ENCODE assay signal across 11 cellular contexts in genomic region chr16:525123-525519, GRCh38. TPM values are rescaled to one million over a fixed set of nuclear protein-coding genes. Genes with fewer than 3 reads are reported as not detected.
DNase-seq lines count a peak whose midpoint lies in the region; ATAC-seq and TF ChIP-seq lines count a peak whose summit lies in the region.
"Had no signal": no experiment of that assay in that cellular context is flagged by ENCODE, and none has a peak within 500 bp of the region (broad histone marks: within the 10 kb centered on the region; RNA-seq: fewer than 3 reads in every experiment).

No MANE protein-coding gene starts in this region.

- ATAC-seq in central memory CD8-positive, alpha-beta T cell (replicated peaks; ENCODE audit: extremely low read depth, poor library complexity, severe bottlenecking): no peak
- ATAC-seq: left lung had no signal

- DNase-seq in GM06990 (ENCODE audit: extremely low read depth, insufficient read length) (peak; percentile 48), PC-9 (no peak), osteoblast (ENCODE audit: insufficient read length, low spot score, missing footprints) (no peak), NCI-H1694 (lab: John Stamatoyannopoulos, UW) (no peak)
- DNase-seq in central memory CD8-positive, alpha-beta T cell (ENCODE audit: low spot score in 2 of 2): no peak
- DNase-seq in effector CD8-positive, alpha-beta T cell (lab: John Stamatoyannopoulos, UW): no peak
- no peak for DNase-seq in activated effector memory CD4-positive, alpha-beta T cell treated with Interleukin-2 at 50 U/mL for 16 hours
- DNase-seq: Kasumi-1, left lung, NCI-H526 treated with DMSO at 0.1 percent for 48 hours, spleen had no signal

- no peak overlapping the region for H2AFZ ChIP-seq in PC-9
- H2AFZ ChIP-seq in osteoblast (ENCODE audit: low read length): no peak overlapping the region

- peak overlapping the region; percentile 93 for H3K27ac Mint-ChIP-seq in central memory CD8-positive, alpha-beta T cell (ENCODE audit: low read depth)

- H3K4me3 Mint-ChIP-seq in central memory CD8-positive, alpha-beta T cell: peak overlapping the region; percentile 74

- H4K20me1 ChIP-seq in PC-9 (ENCODE audit: insufficient read depth) (peaks cover 44% of the 10 kb centered on the region), osteoblast (ENCODE audit: insufficient read depth, low read length) (peaks cover 45% of the 10 kb centered on the region)

- H3K4me3 ChIP-seq in GM06990 (replicated peaks; ENCODE audit: low read depth, low read length) (peak overlapping the region; percentile 19), PC-9 (peak overlapping the region; percentile 72; the same call in 1 of the 2 replicates), osteoblast (ENCODE audit: insufficient read depth, low read length) (peak overlapping the region; percentile 35)
- H3K4me3 ChIP-seq: left lung had no signal

- H3K4me2 ChIP-seq in PC-9: peak overlapping the region; percentile 100
- peak overlapping the region; percentile 93 for H3K4me2 ChIP-seq in osteoblast (ENCODE audit: insufficient read depth, low read length)

- H3F3A ChIP-seq in PC-9 (ENCODE audit: insufficient read depth, low read depth): peaks cover 41% of the 10 kb centered on the region

- CTCF ChIA-PET in PC-9 (lab: Charles Lee): no interaction called here

- H3K9me2 ChIP-seq in PC-9 (ENCODE audit: insufficient read depth): no peaks in the 10 kb centered on the region

- POLR2A ChIA-PET in PC-9 (lab: Charles Lee; ENCODE audit: unreplicated experiment): no interaction called here

- no peaks in the 10 kb centered on the region for H3K27me3 ChIP-seq in GM06990 (replicated peaks; ENCODE audit: control insufficient read depth, insufficient read depth, low read length)
- no peaks in the 10 kb centered on the region for H3K27me3 ChIP-seq in PC-9 (ENCODE audit: insufficient read depth, low read depth)
- no peaks in the 10 kb centered on the region for H3K27me3 ChIP-seq in osteoblast (ENCODE audit: insufficient read depth, low read length)
- H3K27me3 ChIP-seq: left lung, spleen had no signal

- H3K4me1 ChIP-seq in PC-9 (replicated peaks; ENCODE audit: insufficient read depth) (peaks cover 32% of the 10 kb centered on the region), osteoblast (ENCODE audit: insufficient read depth, low read length) (peaks cover 31% of the 10 kb centered on the region)

- peaks cover 5% of the 10 kb centered on the region for H3K36me3 ChIP-seq in GM06990 (ENCODE audit: control insufficient read depth, insufficient read depth, low read length)
- H3K36me3 ChIP-seq in PC-9 (ENCODE audit: low read depth): no peaks in the 10 kb centered on the region
- H3K36me3 ChIP-seq in osteoblast (ENCODE audit: insufficient read depth, low read length): peaks cover 8% of the 10 kb centered on the region

- peak overlapping the region; percentile 78 for H3K27ac ChIP-seq in PC-9
- peak overlapping the region; percentile 77 for H3K27ac ChIP-seq in osteoblast (ENCODE audit: low read depth, low read length)

- peaks cover 49% of the 10 kb centered on the region for H3K79me2 ChIP-seq in PC-9 (ENCODE audit: low read depth)
- H3K79me2 ChIP-seq in osteoblast (ENCODE audit: insufficient read depth, low read length): peaks cover 45% of the 10 kb centered on the region

- H3K4me1 Mint-ChIP-seq in central memory CD8-positive, alpha-beta T cell: peaks cover 28% of the 10 kb centered on the region

- intact Hi-C loops in PC-9 (cut with micrococcal nuclease; ENCODE audit: unreplicated experiment): loop anchor here (5.0 kb wide), 2 partner anchors 98 to 157 kb away; partner anchors contain the start of genes JMJD8, RAB11FIP3 and STUB1

- H3K9me3 Mint-ChIP-seq in central memory CD8-positive, alpha-beta T cell: no peaks in the 10 kb centered on the region

- H3K9me3 ChIP-seq in PC-9 (ENCODE audit: insufficient read depth, low read depth) (no peaks in the 10 kb centered on the region), osteoblast (ENCODE audit: low read depth, low read length) (no peaks in the 10 kb centered on the region)
- H3K9me3 ChIP-seq: left lung, spleen had no signal

- BruUV-seq in PC-9 (replicated peaks; lab: Mats Ljungman, UMichigan): no TSS peak

- no peaks in the 10 kb centered on the region for H3K27me3 Mint-ChIP-seq in central memory CD8-positive, alpha-beta T cell

- H3K36me3 Mint-ChIP-seq in central memory CD8-positive, alpha-beta T cell (ENCODE audit: insufficient read depth): peaks cover 14% of the 10 kb centered on the region

- TF ChIP-seq CTCF in GM06990 (IDR thresholded peaks at IDR 0.05; ENCODE audit: insufficient read depth, low read length, poor library complexity, severe bottlenecking) (no peak), PC-9 (conservative IDR thresholded peaks at IDR 0.05) (no peak), osteoblast (IDR thresholded peaks at IDR 0.05; ENCODE audit: extremely low read depth, low read depth, low read length) (no peak)

RNA-seq across cellular contexts. Expression of gene CAPN15, which starts 2.4 kb away (rescaled TPM):
- total RNA-seq in PC-9 (2021): 66.8 and 68.9 TPM in 2 replicates
- total RNA-seq in osteoblast: 25.3 and 27.1 TPM in 2 replicates

RNA-seq across cellular contexts. Expression of gene PRR35, which starts 35.1 kb away (rescaled TPM):
- total RNA-seq in PC-9 (2021) (0.35 TPM in 1 of 2 replicates, not detected in the other), osteoblast (under 0.01 TPM in 1 of 2 replicates, not detected in the other)
- total RNA-seq: left lung, spleen had no signal

RNA-seq across cellular contexts. Expression of gene NHLRC4, which starts 41.7 kb away (rescaled TPM):
- not detected in 2 replicates for total RNA-seq in PC-9 (2021)
- 1.2 and 2.2 TPM in 2 replicates for total RNA-seq in osteoblast

RNA-seq across cellular contexts. Expression of gene PIGQ, which starts 44.6 kb away (rescaled TPM):
- total RNA-seq in PC-9 (2021) (72.5 and 96.1 TPM in 2 replicates), osteoblast (25.6 and 29.0 TPM in 2 replicates)

Comparison
In these comparisons a context has a peak if more than half of its experiments do, and no peak if none do; other contexts are left out.
1. H3K4me3 ChIP-seq: peak in every context shown above with its lines; median percentile 72 in PC-9; 35 in osteoblast; 19 in GM06990.